Comparison of ENCODE assay signal across 13 cellular contexts in the genomic region with DNA sequence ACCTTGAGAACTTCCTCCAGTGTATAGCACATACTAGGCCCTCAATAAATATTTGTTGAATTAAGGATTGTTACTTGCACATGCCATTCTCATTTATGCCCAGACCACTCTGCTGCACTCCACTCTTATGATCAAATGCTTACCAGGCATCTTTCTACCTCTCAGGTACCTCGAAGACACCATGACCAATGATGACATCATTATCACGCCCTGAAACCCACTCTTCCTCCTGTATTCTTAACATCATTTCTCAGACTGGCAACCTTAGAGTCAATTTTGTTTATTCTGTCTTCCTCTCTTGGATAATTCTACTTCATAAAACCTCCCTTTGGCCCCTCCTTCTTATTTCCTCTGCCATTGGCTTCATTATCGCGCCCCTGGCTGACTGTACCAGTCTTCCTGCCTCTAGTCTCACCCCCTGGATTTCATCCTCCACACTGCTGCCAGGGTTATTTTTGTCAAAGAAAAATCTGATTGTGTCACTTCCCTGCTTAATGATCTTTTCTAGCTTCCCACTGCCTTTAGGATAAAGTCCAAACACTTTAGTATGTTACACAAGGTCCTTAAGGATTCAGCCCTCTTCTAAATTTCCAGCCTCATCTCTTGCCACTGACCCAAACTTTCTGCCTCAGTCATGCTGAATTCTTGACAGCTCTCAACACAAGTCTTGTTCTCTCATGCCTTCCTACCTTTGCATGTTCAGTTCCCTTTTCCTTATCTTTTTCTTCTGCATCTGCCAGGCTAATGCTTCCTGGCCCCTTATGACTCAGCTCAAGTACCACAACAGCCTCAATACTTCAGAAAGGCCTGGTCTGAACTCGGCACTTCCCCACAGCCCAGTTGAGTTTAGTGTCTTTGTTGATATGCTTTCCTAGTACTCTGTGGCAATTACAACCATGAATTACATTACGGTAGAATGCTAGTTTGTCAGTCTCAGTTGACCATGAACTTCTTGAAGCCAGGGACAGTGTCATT. TPM values are rescaled to one million over a fixed set of nuclear protein-coding genes. Genes with fewer than 3 reads are reported as not detected.
DNase-seq lines count a peak whose midpoint lies in the region; ATAC-seq, FAIRE-seq and TF ChIP-seq lines count a peak whose summit lies in the region.
"Had no signal": no experiment of that assay in that cellular context is flagged by ENCODE, and none has a peak within 500 bp of the region (broad histone marks: within the 10 kb centered on the region; RNA-seq: fewer than 3 reads in every experiment).

No MANE protein-coding gene starts in this region.

- peak overlapping the region; percentile 41 for H3K27ac ChIP-seq in mesodermal cell (ENCODE audit: low read depth, low read length, severe bottlenecking)
- no peak overlapping the region for H3K27ac ChIP-seq in gastroesophageal sphincter
- H3K27ac ChIP-seq: parathyroid adenoma, tibial nerve had no signal

- peak; percentile 20 for FAIRE-seq in HTR-8/SVneo (lab: Jason Lieb, UNC)

- no peak overlapping the region for H3K4me3 Mint-ChIP-seq in activated CD8-positive, alpha-beta T cell treated with anti-CD3 and anti-CD28 coated beads for 36 hours

- H3K27me3 ChIP-seq in gastroesophageal sphincter, result no peaks in the 10 kb centered on the region

- H3K4me1 Mint-ChIP-seq in activated CD8-positive, alpha-beta T cell treated with anti-CD3 and anti-CD28 coated beads for 36 hours (ENCODE audit: low read depth), result peaks cover 15% of the 10 kb centered on the region

- no peak for DNase-seq in HTR-8/SVneo (ENCODE audit: insufficient read length, low spot score)
- no peak for DNase-seq in activated CD8-positive, alpha-beta T cell treated with anti-CD3 and anti-CD28 coated beads for 36 hours
- DNase-seq in cerebellar cortex (ENCODE audit: low spot score), result no peak
- DNase-seq in central memory CD4-positive, alpha-beta T cell, result no peak
- no peak for DNase-seq in NCI-H345 treated with DMSO at 0.1 percent for 48 hours (lab: John Stamatoyannopoulos, UW; ENCODE audit: unreplicated experiment)
- DNase-seq: Caco-2, kidney glomerular epithelial cell, NCI-H1694 had no signal

- TF ChIP-seq POLR2A in gastroesophageal sphincter (IDR thresholded peaks at IDR 0.05), result no peak

- CTCF ChIA-PET in activated CD8-positive, alpha-beta T cell treated with anti-CD3 and anti-CD28 coated beads for 36 hours (lab: Charles Lee), result no interaction called here

- no peak for TF ChIP-seq EP300 in gastroesophageal sphincter (IDR thresholded peaks at IDR 0.05)

- H3K9me3 ChIP-seq in mesodermal cell (ENCODE audit: control insufficient read depth, low read length), result no peaks in the 10 kb centered on the region
- H3K9me3 ChIP-seq in gastroesophageal sphincter, result no peaks in the 10 kb centered on the region
- H3K9me3 ChIP-seq: Caco-2, tibial nerve had no signal

- WGBS in mesodermal cell (ENCODE audit: insufficient coverage in 2 of 2), 2 experiments, result 100% methylated on average over 2 to 4 of the region's 6 CpGs
- 64 to 71% methylated on average over 6 of the region's 6 CpGs for WGBS in gastroesophageal sphincter (ENCODE audit: low coverage in 1 of 2), 2 donors

- no peak overlapping the region for H3K4me3 ChIP-seq in mesodermal cell (ENCODE audit: extremely low read depth, insufficient read depth, low read length, poor library complexity, severe bottlenecking)
- H3K4me3 ChIP-seq in gastroesophageal sphincter, result no peak overlapping the region
- H3K4me3 ChIP-seq: tibial nerve had no signal

- H3K9me3 Mint-ChIP-seq in activated CD8-positive, alpha-beta T cell treated with anti-CD3 and anti-CD28 coated beads for 36 hours, result peaks cover 1% of the 10 kb centered on the region

- H3K27me3 Mint-ChIP-seq in activated CD8-positive, alpha-beta T cell treated with anti-CD3 and anti-CD28 coated beads for 36 hours, result no peaks in the 10 kb centered on the region

- H3K36me3 ChIP-seq in mesodermal cell (ENCODE audit: control insufficient read depth, insufficient read depth, low read length) (peaks cover 2% of the 10 kb centered on the region), gastroesophageal sphincter (no peaks in the 10 kb centered on the region)
- H3K36me3 ChIP-seq: tibial nerve had no signal

- H3K4me1 ChIP-seq in mesodermal cell (ENCODE audit: control insufficient read depth, insufficient read depth, low read length, poor library complexity, severe bottlenecking) (peaks cover 5% of the 10 kb centered on the region), gastroesophageal sphincter (no peaks in the 10 kb centered on the region)
- H3K4me1 ChIP-seq: Caco-2, parathyroid adenoma, tibial nerve had no signal

- peak overlapping the region; percentile 5 for H3K27ac Mint-ChIP-seq in activated CD8-positive, alpha-beta T cell treated with anti-CD3 and anti-CD28 coated beads for 36 hours

- no peak for TF ChIP-seq CTCF in activated CD8-positive, alpha-beta T cell treated with anti-CD3 and anti-CD28 coated beads for 36 hours (IDR thresholded peaks at IDR 0.05)
- TF ChIP-seq CTCF in gastroesophageal sphincter (IDR thresholded peaks at IDR 0.05), result no peak

- POLR2A ChIA-PET in activated CD8-positive, alpha-beta T cell treated with anti-CD3 and anti-CD28 coated beads for 36 hours (lab: Charles Lee), result no interaction called here

- intact Hi-C loops in activated CD8-positive, alpha-beta T cell treated with anti-CD3 and anti-CD28 coated beads for 36 hours (cut with micrococcal nuclease), result no loop called here

- ATAC-seq in GM18868 (IDR thresholded peaks at IDR 0.05; ENCODE audit: unreplicated experiment) (peak; percentile 93), gastroesophageal sphincter (no peak)
- no peak for ATAC-seq in activated CD8-positive, alpha-beta T cell treated with anti-CD3 and anti-CD28 coated beads for 36 hours

- H3K36me3 Mint-ChIP-seq in activated CD8-positive, alpha-beta T cell treated with anti-CD3 and anti-CD28 coated beads for 36 hours (ENCODE audit: low read depth), result peaks cover 19% of the 10 kb centered on the region

RNA-seq across cellular contexts. Expression of gene HDAC8, which starts 45.8 kb away (rescaled TPM):
- 10 to 100 TPM; 14.6 to 17.8 TPM for total RNA-seq in activated CD8-positive, alpha-beta T cell treated with anti-CD3 and anti-CD28 coated beads for 36 hours
- 27.7 TPM for polyA plus RNA-seq in mesodermal cell (2013, experiment 1 of 2)
- 22.9 TPM for polyA plus RNA-seq in mesodermal cell (2013, experiment 2 of 2)
- total RNA-seq in gastroesophageal sphincter, result 10 to 100 TPM; 15.7 to 34.2 (median 25.6) TPM
